ENCODE assay signal across 1 cellular context in genomic region chr14:64194404-64194803, GRCh38.
TF ChIP-seq lines count a peak whose summit lies in the region.

No MANE protein-coding gene starts in this region.

TF ChIP-seq in H1, 55 proteins besides CTCF, POLR2A, EP300 and RAD21:
- no peak for TF ChIP-seq JUN (IDR thresholded peaks at IDR 0.05; ENCODE audit: low read depth, low read length)
- TF ChIP-seq BACH1 (IDR thresholded peaks at IDR 0.05; ENCODE audit: low read length): peak; percentile 49; the same call in 1 of the 2 replicates
- TF ChIP-seq BCL11A (IDR thresholded peaks at IDR 0.05; ENCODE audit: low read depth in 2 of 2, low read length in 2 of 2): no peak
